Comparison of ENCODE assay signal across 1 cellular context in the genomic region with DNA sequence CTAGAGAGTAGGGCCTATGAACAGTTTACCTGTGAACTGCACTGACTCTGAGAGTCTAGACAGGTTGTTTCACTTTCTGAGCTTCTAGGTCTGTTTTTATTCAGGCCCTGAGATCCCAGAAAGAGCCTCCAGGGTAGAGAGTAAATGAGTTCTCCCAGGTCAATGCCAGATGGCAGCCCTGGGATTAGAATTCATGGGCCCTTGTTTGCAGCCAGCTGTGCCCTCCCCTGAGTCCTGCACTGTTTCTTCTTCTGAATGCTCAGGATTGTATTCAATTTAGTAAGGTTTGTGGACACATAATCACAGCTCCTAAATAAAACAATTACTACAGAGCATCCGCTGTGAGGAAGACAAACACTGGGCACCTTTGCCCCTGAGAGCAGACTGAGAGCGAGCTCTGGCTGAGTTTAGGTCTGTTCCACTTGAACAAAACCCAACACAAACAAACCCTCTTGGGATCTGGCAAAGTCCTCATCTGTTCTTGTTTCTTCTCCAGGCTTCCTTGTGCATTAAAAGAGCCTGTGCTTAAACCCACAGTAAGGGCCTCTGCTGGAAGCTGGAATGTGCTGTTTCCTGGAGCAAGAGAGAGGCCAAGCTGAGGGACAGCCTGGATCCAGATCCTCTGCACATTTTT.
TF ChIP-seq lines count a peak whose summit lies in the region.

No MANE protein-coding gene starts in this region.

TF ChIP-seq in SK-N-SH treated with all-trans-retinoic acid at 6 μM for 48 hours, 23 proteins besides CTCF, POLR2A, EP300 and RAD21 (continued from another document):
- TF ChIP-seq, protein P1, sequence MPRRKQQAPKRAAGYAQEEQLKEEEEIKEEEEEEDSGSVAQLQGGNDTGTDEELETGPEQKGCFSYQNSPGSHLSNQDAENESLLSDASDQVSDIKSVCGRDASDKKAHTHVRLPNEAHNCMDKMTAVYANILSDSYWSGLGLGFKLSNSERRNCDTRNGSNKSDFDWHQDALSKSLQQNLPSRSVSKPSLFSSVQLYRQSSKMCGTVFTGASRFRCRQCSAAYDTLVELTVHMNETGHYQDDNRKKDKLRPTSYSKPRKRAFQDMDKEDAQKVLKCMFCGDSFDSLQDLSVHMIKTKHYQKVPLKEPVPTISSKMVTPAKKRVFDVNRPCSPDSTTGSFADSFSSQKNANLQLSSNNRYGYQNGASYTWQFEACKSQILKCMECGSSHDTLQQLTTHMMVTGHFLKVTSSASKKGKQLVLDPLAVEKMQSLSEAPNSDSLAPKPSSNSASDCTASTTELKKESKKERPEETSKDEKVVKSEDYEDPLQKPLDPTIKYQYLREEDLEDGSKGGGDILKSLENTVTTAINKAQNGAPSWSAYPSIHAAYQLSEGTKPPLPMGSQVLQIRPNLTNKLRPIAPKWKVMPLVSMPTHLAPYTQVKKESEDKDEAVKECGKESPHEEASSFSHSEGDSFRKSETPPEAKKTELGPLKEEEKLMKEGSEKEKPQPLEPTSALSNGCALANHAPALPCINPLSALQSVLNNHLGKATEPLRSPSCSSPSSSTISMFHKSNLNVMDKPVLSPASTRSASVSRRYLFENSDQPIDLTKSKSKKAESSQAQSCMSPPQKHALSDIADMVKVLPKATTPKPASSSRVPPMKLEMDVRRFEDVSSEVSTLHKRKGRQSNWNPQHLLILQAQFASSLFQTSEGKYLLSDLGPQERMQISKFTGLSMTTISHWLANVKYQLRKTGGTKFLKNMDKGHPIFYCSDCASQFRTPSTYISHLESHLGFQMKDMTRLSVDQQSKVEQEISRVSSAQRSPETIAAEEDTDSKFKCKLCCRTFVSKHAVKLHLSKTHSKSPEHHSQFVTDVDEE (CRISPR knock-in tag; IDR thresholded peaks at IDR 0.05), result peak; percentile 15; the same call in 1 of the 2 replicates
- no peak for TF ChIP-seq ISL1 (CRISPR knock-in tag; IDR thresholded peaks at IDR 0.05)
- TF ChIP-seq TCF4 (CRISPR knock-in tag; IDR thresholded peaks at IDR 0.05; ENCODE audit: borderline replicate concordance), result peak; percentile 70; the same call in 1 of the 2 replicates
- no peak for TF ChIP-seq RARB (CRISPR knock-in tag; IDR thresholded peaks at IDR 0.05)
- no peak for TF ChIP-seq CSDC2 (CRISPR knock-in tag; IDR thresholded peaks at IDR 0.05)
- TF ChIP-seq, protein P2, sequence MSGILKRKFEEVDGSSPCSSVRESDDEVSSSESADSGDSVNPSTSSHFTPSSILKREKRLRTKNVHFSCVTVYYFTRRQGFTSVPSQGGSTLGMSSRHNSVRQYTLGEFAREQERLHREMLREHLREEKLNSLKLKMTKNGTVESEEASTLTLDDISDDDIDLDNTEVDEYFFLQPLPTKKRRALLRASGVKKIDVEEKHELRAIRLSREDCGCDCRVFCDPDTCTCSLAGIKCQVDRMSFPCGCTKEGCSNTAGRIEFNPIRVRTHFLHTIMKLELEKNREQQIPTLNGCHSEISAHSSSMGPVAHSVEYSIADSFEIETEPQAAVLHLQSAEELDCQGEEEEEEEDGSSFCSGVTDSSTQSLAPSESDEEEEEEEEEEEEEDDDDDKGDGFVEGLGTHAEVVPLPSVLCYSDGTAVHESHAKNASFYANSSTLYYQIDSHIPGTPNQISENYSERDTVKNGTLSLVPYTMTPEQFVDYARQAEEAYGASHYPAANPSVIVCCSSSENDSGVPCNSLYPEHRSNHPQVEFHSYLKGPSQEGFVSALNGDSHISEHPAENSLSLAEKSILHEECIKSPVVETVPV (CRISPR knock-in tag; IDR thresholded peaks at IDR 0.05), result no peak
